20 cellular contexts compared by ENCODE assay signal in the genomic region with DNA sequence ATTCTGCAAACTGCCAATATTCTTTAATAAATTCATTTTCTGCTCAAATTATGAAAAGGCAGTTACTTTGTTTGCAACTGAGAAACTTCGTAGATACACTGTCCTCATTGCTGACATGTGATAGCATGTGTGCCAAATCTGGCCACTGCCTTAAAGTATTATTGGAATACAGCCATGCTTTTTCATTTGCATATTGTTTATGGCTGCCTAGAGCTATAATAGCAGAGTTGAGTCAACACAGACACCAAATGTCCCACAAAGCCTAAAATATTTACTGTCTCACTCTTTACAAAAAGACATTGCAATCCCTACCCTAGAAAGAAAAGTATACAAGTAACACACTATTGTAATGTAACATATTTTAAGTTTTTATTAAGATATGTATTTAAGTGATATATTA.
"Had no signal": no experiment of that assay in that cellular context is flagged by ENCODE, and none has a peak within 500 bp of the region (broad histone marks: within the 10 kb centered on the region; RNA-seq: fewer than 3 reads in every experiment).

No MANE protein-coding gene starts in this region.

- H3K36me3 ChIP-seq: colonic mucosa, gastroesophageal sphincter, heart left ventricle, left ventricle myocardium inferior, ovary, right lobe of liver, stomach had no signal

- H3K27ac ChIP-seq: colonic mucosa, gastroesophageal sphincter, heart left ventricle, left ventricle myocardium inferior, ovary, psoas muscle, right lobe of liver, stomach had no signal

- H3K4me2 ChIP-seq: smooth muscle cell had no signal

- ATAC-seq: activated CD4-positive, CD25-positive, alpha-beta regulatory T cell treated with anti-CD3 and anti-CD28 coated beads, Interleukin-2, amount 50 U/mL, for 24 hours; activated T-cell treated with anti-CD3 and anti-CD28 coated beads, Interleukin-2, amount 50 U/mL, for 4 hours; gastroesophageal sphincter; heart left ventricle; naive thymus-derived CD8-positive, alpha-beta T cell; psoas muscle; right lobe of liver had no signal

- H3K4me1 ChIP-seq: colonic mucosa, gastroesophageal sphincter, heart left ventricle, left ventricle myocardium inferior, psoas muscle, right lobe of liver, stomach had no signal

- H3K9me3 ChIP-seq: colonic mucosa, gastroesophageal sphincter, heart left ventricle, left ventricle myocardium inferior, ovary, psoas muscle, right lobe of liver, stomach had no signal

- H3K4me3 ChIP-seq: colonic mucosa, gastroesophageal sphincter, heart left ventricle, left ventricle myocardium inferior, ovary, psoas muscle, right lobe of liver, smooth muscle cell, stomach had no signal

- H3K27me3 ChIP-seq: colonic mucosa, gastroesophageal sphincter, heart left ventricle, ovary, right lobe of liver, stomach had no signal

- DNase-seq: activated CD4-positive, alpha-beta T cell treated with anti-CD3 and anti-CD28 coated beads, Interleukin-2, amount 10 ng/mL, durations not matched to agents 7 days and 5 days; activated CD8-positive, alpha-beta memory T cell treated with anti-CD3 and anti-CD28 coated beads, Interleukin-2, amount 50 U/mL, for 4 hours; activated naive CD4-positive, alpha-beta T cell treated with anti-CD3 and anti-CD28 coated beads for 36 hours; activated T-cell treated with anti-CD3 and anti-CD28 coated beads, Interleukin-2, amount 50 U/mL, for 4 hours; anterior cingulate cortex; central memory CD4-positive, alpha-beta T cell; colonic mucosa; heart left ventricle; left ventricle myocardium inferior; mammary epithelial cell; naive thymus-derived CD8-positive, alpha-beta T cell; ovary; psoas muscle; right lobe of liver; stimulated activated CD4-positive, alpha-beta T cell treated with anti-CD3 and anti-CD28 coated beads, Interleukin-4, amount 100 ng/mL, for 1 hour; stomach; trophoblast cell had no signal
